31 cellular contexts compared by ENCODE assay signal in the genomic region with DNA sequence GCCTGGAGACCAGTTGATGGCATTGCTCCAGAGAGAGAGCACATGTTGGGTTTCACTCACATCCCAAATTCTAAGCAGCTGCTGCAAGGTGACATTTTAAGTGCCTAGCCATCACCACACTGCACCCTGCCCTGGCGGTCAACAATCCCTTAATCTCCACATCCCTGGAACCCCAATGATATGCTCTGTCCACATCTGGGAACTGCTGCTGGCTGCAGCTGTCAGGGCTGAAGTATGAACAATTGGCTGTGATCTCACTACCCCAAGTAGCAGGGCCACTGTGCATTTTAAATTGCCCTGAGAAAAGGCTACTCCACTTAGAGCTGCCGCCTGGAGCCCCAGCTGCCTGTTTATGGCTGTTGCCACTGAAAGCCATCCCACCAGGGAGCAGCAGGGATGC.
"Had no signal": no experiment of that assay in that cellular context is flagged by ENCODE, and none has a peak within 500 bp of the region (broad histone marks: within the 10 kb centered on the region; RNA-seq: fewer than 3 reads in every experiment).

No MANE protein-coding gene starts in this region.

- H3K27ac ChIP-seq: adrenal gland, ascending aorta, body of pancreas, brain microvascular endothelial cell, breast epithelium, cardiac muscle cell had no signal

- ATAC-seq: activated naive CD4-positive, alpha-beta T cell treated with anti-CD3 and anti-CD28 coated beads, Interleukin-2, amount 50 U/mL, for 72 hours; activated naive CD8-positive, alpha-beta T cell treated with anti-CD3 and anti-CD28 coated beads, Interleukin-2, amount 50 U/mL, for 24 hours; activated T-cell treated with anti-CD3 and anti-CD28 coated beads, Interleukin-2, amount 50 U/mL, for 4 hours; activated T-cell treated with anti-CD3 and anti-CD28 coated beads, Interleukin-2, amount 50 U/mL, for 72 hours; activated T-helper 17 cell treated with anti-CD3 and anti-CD28 coated beads, Interleukin-2, amount 50 U/mL, for 72 hours; body of pancreas had no signal

- H3K4me1 ChIP-seq: adrenal gland, ascending aorta, body of pancreas, breast epithelium had no signal

- H3K36me3 ChIP-seq: adrenal gland, ascending aorta, brain microvascular endothelial cell, breast epithelium, cardiac muscle cell had no signal

- H3K9me3 ChIP-seq: adrenal gland, body of pancreas had no signal

- H3K4me3 ChIP-seq: adrenal gland, ascending aorta, body of pancreas, breast epithelium, cardiac muscle cell had no signal

- H3K27me3 ChIP-seq: adrenal gland, ascending aorta, body of pancreas, brain microvascular endothelial cell, breast epithelium, cardiac muscle cell had no signal

- DNase-seq: activated effector memory CD4-positive, alpha-beta T cell treated with anti-CD3 and anti-CD28 coated beads, Interleukin-2, amount 50 U/mL, for 16 hours; activated effector memory CD4-positive, alpha-beta T cell treated with Interleukin-2 at 50 U/mL for 16 hours; activated gamma-delta T cell; activated gamma-delta T cell treated with Interleukin-2 at 50 U/mL for 16 hours; activated naive CD4-positive, alpha-beta T cell; activated naive CD4-positive, alpha-beta T cell treated with anti-CD3 and anti-CD28 coated beads for 36 hours; activated naive CD4-positive, alpha-beta T cell treated with anti-CD3 and anti-CD28 coated beads, Interleukin-2, amount 10 ng/mL, durations not matched to agents 7 days and 5 days; activated naive CD4-positive, alpha-beta T cell treated with anti-CD3 and anti-CD28 coated beads, Interleukin-2, amount 50 U/mL, for 16 hours; activated naive CD4-positive, alpha-beta T cell treated with Interleukin-2 at 50 U/mL for 16 hours; activated naive CD8-positive, alpha-beta T cell treated with anti-CD3 and anti-CD28 coated beads for 36 hours; activated naive CD8-positive, alpha-beta T cell treated with anti-CD3 and anti-CD28 coated beads, Interleukin-2, amount 10 ng/mL, durations not matched to agents 7 days and 5 days; activated naive CD8-positive, alpha-beta T cell treated with anti-CD3 and anti-CD28 coated beads, Interleukin-2, amount 50 U/mL, for 24 hours; activated T-cell treated with anti-CD3 and anti-CD28 coated beads, Interleukin-2, amount 50 U/mL, for 1 hour; activated T-cell treated with anti-CD3 and anti-CD28 coated beads, Interleukin-2, amount 50 U/mL, for 24 hours; activated T-cell treated with anti-CD3 and anti-CD28 coated beads, Interleukin-2, amount 50 U/mL, for 4 hours; activated T-cell treated with anti-CD3 and anti-CD28 coated beads, Interleukin-2, amount 50 U/mL, for 48 hours; activated T-cell treated with anti-CD3 and anti-CD28 coated beads, Interleukin-2, amount 50 U/mL, for 72 hours; adrenal gland; amniotic stem cell; amygdala; anterior cingulate cortex; body of pancreas; brain microvascular endothelial cell; caudate nucleus; central memory CD4-positive, alpha-beta T cell; cerebellar nuclear complex had no signal
